ENCODE assay signal across 9 cellular contexts in genomic region chr11:34468209-34468841, GRCh38. TPM values are rescaled to one million over a fixed set of nuclear protein-coding genes. Genes with fewer than 3 reads are reported as not detected.
DNase-seq lines count a peak whose midpoint lies in the region; ATAC-seq and TF ChIP-seq lines count a peak whose summit lies in the region.
"Had no signal": no experiment of that assay in that cellular context is flagged by ENCODE, and none has a peak within 500 bp of the region (broad histone marks: within the 10 kb centered on the region; RNA-seq: fewer than 3 reads in every experiment).

No MANE protein-coding gene starts in this region.

- peaks cover 9% of the 10 kb centered on the region for H3K9me3 ChIP-seq in CD4-positive, alpha-beta T cell (ENCODE audit: control insufficient read depth, low read length)
- H3K9me3 ChIP-seq in HAP-1 = peaks cover 3% of the 10 kb centered on the region; the same call in 1 of the 2 replicates

- intact Hi-C loops in CD4-positive, alpha-beta T cell (cut with DNase I, micrococcal nuclease) = loop anchor here in 1 of 2 experiments (2.0 kb wide), 1 partner anchor 294 kb away; no protein-coding TSS in a partner anchor

- ATAC-seq in CD4-positive, alpha-beta T cell (ENCODE audit: poor library complexity) = peak; percentile 49
- ATAC-seq in T-cell (replicated peaks in 1 of 4) (peak in 2 of 4 experiments; percentile 38 to 47), GM18517 (IDR thresholded peaks at IDR 0.05; ENCODE audit: unreplicated experiment) (no peak), HG02588 (IDR thresholded peaks at IDR 0.05; ENCODE audit: unreplicated experiment) (no peak), HG03457 (IDR thresholded peaks at IDR 0.05; ENCODE audit: unreplicated experiment) (no peak)
- ATAC-seq in effector memory CD8-positive, alpha-beta T cell (replicated peaks) = peak; percentile 42

- CTCF ChIA-PET in CD4-positive, alpha-beta T cell (lab: Charles Lee) = interaction anchor here (0.8 to 2.6 kb wide), 6 partner anchors 14 to 660 kb away, joined by 3 to 11 read pairs (median 3); partner anchors contain the start of gene ABTB2
- CTCF ChIA-PET in T-cell (lab: Charles Lee) = interaction anchor here (0.6 to 1.9 kb wide), 10 partner anchors 13 to 660 kb away, joined by 3 to 9 read pairs (median 4); no protein-coding TSS in a partner anchor

- H3K4me3 ChIP-seq in HAP-1 = no peak overlapping the region
- H3K4me3 ChIP-seq in retinal pigment epithelial cell (ENCODE audit: low read length) = no peak overlapping the region

- H3K4me1 ChIP-seq in HAP-1 = no peaks in the 10 kb centered on the region

- H3K4me1 Mint-ChIP-seq in CD4-positive, alpha-beta T cell (ENCODE audit: low read depth) = peaks cover 5% of the 10 kb centered on the region
- H3K4me1 Mint-ChIP-seq in T-cell = peaks cover 4 to 10% (median 6%) of the 10 kb centered on the region in 3 donors
- H3K4me1 Mint-ChIP-seq in effector memory CD8-positive, alpha-beta T cell (ENCODE audit: low read depth in 2 of 2) = no peaks in the 10 kb centered on the region

- H3K27ac Mint-ChIP-seq in CD4-positive, alpha-beta T cell = no peak overlapping the region
- no peak overlapping the region for H3K27ac Mint-ChIP-seq in T-cell
- no peak overlapping the region for H3K27ac Mint-ChIP-seq in effector memory CD8-positive, alpha-beta T cell

- no peaks in the 10 kb centered on the region for H3K27me3 Mint-ChIP-seq in CD4-positive, alpha-beta T cell
- no peaks in the 10 kb centered on the region for H3K27me3 Mint-ChIP-seq in T-cell
- H3K27me3 Mint-ChIP-seq in effector memory CD8-positive, alpha-beta T cell = no peaks in the 10 kb centered on the region
- H3K27me3 Mint-ChIP-seq: IgD-negative memory B cell had no signal

- peaks cover 29% of the 10 kb centered on the region for H3K36me3 ChIP-seq in HAP-1 (replicated peaks)

- POLR2A ChIA-PET in CD4-positive, alpha-beta T cell (lab: Charles Lee) = interaction anchor here (1.5 kb wide), 1 partner anchor 29 kb away, joined by 5 read pairs; the partner anchor contains the start of gene CAT
- POLR2A ChIA-PET in T-cell (lab: Charles Lee) = interaction anchor here in 1 of 2 donors (0.6 kb wide), 1 partner anchor 370 kb away, joined by 3 read pairs; no protein-coding TSS in a partner anchor

- H3K9me3 Mint-ChIP-seq in CD4-positive, alpha-beta T cell = peaks cover 9% of the 10 kb centered on the region
- peaks cover 4 to 18% (median 10%) of the 10 kb centered on the region in 3 donors for H3K9me3 Mint-ChIP-seq in T-cell
- H3K9me3 Mint-ChIP-seq in effector memory CD8-positive, alpha-beta T cell = peaks cover 0 to 2% of the 10 kb centered on the region in 2 donors

- peak; percentile 57 for TF ChIP-seq CTCF in CD4-positive, alpha-beta T cell (IDR thresholded peaks at IDR 0.05)
- TF ChIP-seq CTCF in retinal pigment epithelial cell (conservative IDR thresholded peaks at IDR 0.05; ENCODE audit: low read depth, low read length) = peak; percentile 65

- no peaks in the 10 kb centered on the region for H3K27me3 ChIP-seq in CD4-positive, alpha-beta T cell (ENCODE audit: control insufficient read depth, insufficient read depth, low read length)
- no peaks in the 10 kb centered on the region for H3K27me3 ChIP-seq in HAP-1 (ENCODE audit: low read depth)

- DNase-seq in CD4-positive, alpha-beta T cell = peak in 8 of 10 experiments; percentile 2 to 38 (median 12)
- DNase-seq in HAP-1 (ENCODE audit: low spot score in 2 of 2) (peak; percentile 43 to 57), T-cell (peak in 23 of 34 experiments; percentile 4 to 41 (median 18)), retinal pigment epithelial cell (ENCODE audit: low read depth) (no peak)
- peak; percentile 4 to 13 (median 7) for DNase-seq in effector memory CD8-positive, alpha-beta T cell

- H3K4me3 Mint-ChIP-seq in CD4-positive, alpha-beta T cell = no peak overlapping the region
- H3K4me3 Mint-ChIP-seq in T-cell = no peak overlapping the region
- H3K4me3 Mint-ChIP-seq in effector memory CD8-positive, alpha-beta T cell = no peak overlapping the region
- H3K4me3 Mint-ChIP-seq: IgD-negative memory B cell had no signal

- H3K27ac ChIP-seq in CD4-positive, alpha-beta T cell (ENCODE audit: low read depth, low read length) = no peak overlapping the region

- peaks cover 91% of the 10 kb centered on the region for H3K36me3 Mint-ChIP-seq in CD4-positive, alpha-beta T cell (ENCODE audit: low read depth)
- H3K36me3 Mint-ChIP-seq in T-cell = peaks cover 69% of the 10 kb centered on the region
- H3K36me3 Mint-ChIP-seq in effector memory CD8-positive, alpha-beta T cell (ENCODE audit: insufficient read depth) = peaks cover 50% of the 10 kb centered on the region

- in situ Hi-C loops in HAP-1 (cut with MboI; ENCODE audit: low sequenced_read_pairs) = no loop called here

RNA-seq across cellular contexts. Expression of gene CAT, which starts 29.6 kb away (rescaled TPM):
- 1 to 10 TPM; 8.5 to 9.8 TPM for total RNA-seq in CD4-positive, alpha-beta T cell
- 10 to 100 TPM; 26.2 to 43.5 (median 37.6) TPM for total RNA-seq in T-cell

RNA-seq across cellular contexts. Expression of gene ELF5, which starts 45.3 kb away (rescaled TPM):
- not detected for total RNA-seq in CD4-positive, alpha-beta T cell
- not detected for total RNA-seq in T-cell

Comparison
In these comparisons a context has a peak if more than half of its experiments do, and no peak if none do; other contexts are left out.
1. ATAC-seq: peak in CD4-positive, alpha-beta T cell (single experiment) and effector memory CD8-positive, alpha-beta T cell (single experiment); none in GM18517 (single experiment), HG02588 (single experiment) and HG03457 (single experiment).